ENCODE assay signal across 1 cellular context in genomic region chr16:72024862-72025382, GRCh38.
TF ChIP-seq lines count a peak whose summit lies in the region.

No MANE protein-coding gene starts in this region.

TF ChIP-seq in K562, 482 proteins besides CTCF, POLR2A, EP300 and RAD21:
- TF ChIP-seq PHB (CRISPR knock-in tag; IDR thresholded peaks at IDR 0.05), result no peak
- no peak for TF ChIP-seq CHD1 (IDR thresholded peaks at IDR 0.05; ENCODE audit: low read length)
- TF ChIP-seq NFE2 (IDR thresholded peaks at IDR 0.05; ENCODE audit: low read depth), result peak; percentile 64
- TF ChIP-seq BCOR (IDR thresholded peaks at IDR 0.05), result no peak
- peak; percentile 68; the same call in 1 of the 2 replicates for TF ChIP-seq MAFF (IDR thresholded peaks at IDR 0.05; ENCODE audit: low read length)
- TF ChIP-seq ZNF76 (CRISPR knock-in tag; IDR thresholded peaks at IDR 0.05; ENCODE audit: borderline replicate concordance), result no peak
- peak; percentile 56; the same call in 1 of the 2 replicates for TF ChIP-seq MAFK (IDR thresholded peaks at IDR 0.05; ENCODE audit: low read length)
- TF ChIP-seq ZNF780A (CRISPR knock-in tag; IDR thresholded peaks at IDR 0.05), result no peak
- TF ChIP-seq CBFA2T3 (IDR thresholded peaks at IDR 0.05), result no peak
- TF ChIP-seq KAT7 (CRISPR knock-in tag; IDR thresholded peaks at IDR 0.05; ENCODE audit: borderline replicate concordance), result no peak
- TF ChIP-seq ZNF316 (IDR thresholded peaks at IDR 0.05), result peak; percentile 67
- TF ChIP-seq ZKSCAN8 (CRISPR knock-in tag; IDR thresholded peaks at IDR 0.05), result no peak
- TF ChIP-seq, protein P1, sequence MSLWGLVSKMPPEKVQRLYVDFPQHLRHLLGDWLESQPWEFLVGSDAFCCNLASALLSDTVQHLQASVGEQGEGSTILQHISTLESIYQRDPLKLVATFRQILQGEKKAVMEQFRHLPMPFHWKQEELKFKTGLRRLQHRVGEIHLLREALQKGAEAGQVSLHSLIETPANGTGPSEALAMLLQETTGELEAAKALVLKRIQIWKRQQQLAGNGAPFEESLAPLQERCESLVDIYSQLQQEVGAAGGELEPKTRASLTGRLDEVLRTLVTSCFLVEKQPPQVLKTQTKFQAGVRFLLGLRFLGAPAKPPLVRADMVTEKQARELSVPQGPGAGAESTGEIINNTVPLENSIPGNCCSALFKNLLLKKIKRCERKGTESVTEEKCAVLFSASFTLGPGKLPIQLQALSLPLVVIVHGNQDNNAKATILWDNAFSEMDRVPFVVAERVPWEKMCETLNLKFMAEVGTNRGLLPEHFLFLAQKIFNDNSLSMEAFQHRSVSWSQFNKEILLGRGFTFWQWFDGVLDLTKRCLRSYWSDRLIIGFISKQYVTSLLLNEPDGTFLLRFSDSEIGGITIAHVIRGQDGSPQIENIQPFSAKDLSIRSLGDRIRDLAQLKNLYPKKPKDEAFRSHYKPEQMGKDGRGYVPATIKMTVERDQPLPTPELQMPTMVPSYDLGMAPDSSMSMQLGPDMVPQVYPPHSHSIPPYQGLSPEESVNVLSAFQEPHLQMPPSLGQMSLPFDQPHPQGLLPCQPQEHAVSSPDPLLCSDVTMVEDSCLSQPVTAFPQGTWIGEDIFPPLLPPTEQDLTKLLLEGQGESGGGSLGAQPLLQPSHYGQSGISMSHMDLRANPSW (CRISPR knock-in tag; IDR thresholded peaks at IDR 0.05), result no peak
- no peak for TF ChIP-seq MYC (IDR thresholded peaks at IDR 0.05; ENCODE audit: low read depth, low read length)
- TF ChIP-seq MYC (CRISPR knock-in tag; IDR thresholded peaks at IDR 0.05; ENCODE audit: borderline replicate concordance, low read depth), result no peak
- no peak for TF ChIP-seq ZSCAN29 (IDR thresholded peaks at IDR 0.05)
- no peak for TF ChIP-seq KLF1 (tag; IDR thresholded peaks at IDR 0.05)
- TF ChIP-seq ZNF778 (CRISPR knock-in tag; IDR thresholded peaks at IDR 0.05), result no peak
- no peak for TF ChIP-seq ZNF232 (CRISPR knock-in tag; IDR thresholded peaks at IDR 0.05)
- no peak for TF ChIP-seq THRAP3 (IDR thresholded peaks at IDR 0.05; ENCODE audit: borderline replicate concordance)
- TF ChIP-seq MAFG (tag; conservative IDR thresholded peaks at IDR 0.05), result peak; percentile 89
- no peak for TF ChIP-seq SMC3 (conservative IDR thresholded peaks at IDR 0.05; ENCODE audit: insufficient read depth, low read depth, low read length)
- TF ChIP-seq FOXA3 (CRISPR knock-in tag; conservative IDR thresholded peaks at IDR 0.05 in 1 of 2, IDR thresholded peaks at IDR 0.05 in 1 of 2), result no peak
- peak; percentile 76 for TF ChIP-seq NFE2L1 (tag; IDR thresholded peaks at IDR 0.05; ENCODE audit: borderline replicate concordance, low read depth)
- TF ChIP-seq U2AF1 (optimal IDR thresholded peaks at IDR 0.05; ENCODE audit: low read depth, low read length), result no peak
